In genomic region chr11:62573006-62573591, GRCh38 we compare ENCODE assay signal across 8 cellular contexts. TPM values are rescaled to one million over a fixed set of nuclear protein-coding genes. Genes with fewer than 3 reads are reported as not detected.
DNase-seq lines count a peak whose midpoint lies in the region; ATAC-seq and TF ChIP-seq lines count a peak whose summit lies in the region.

No MANE protein-coding gene starts in this region.

- DNase-seq in activated CD4-positive, alpha-beta T cell treated with anti-CD3 and anti-CD28 coated beads for 48 hours = peak; percentile 30
- no peak for DNase-seq in activated CD4-positive, alpha-beta T cell treated with anti-CD3 and anti-CD28 coated beads for 4 hours
- peak; percentile 49 for DNase-seq in OCI-M1 (lab: John Stamatoyannopoulos, UW)
- peak; percentile 20 to 25 for DNase-seq in central memory CD8-positive, alpha-beta T cell (ENCODE audit: low spot score in 2 of 2)
- DNase-seq in memory B cell (ENCODE audit: low spot score in 2 of 2) = no peak
- peak; percentile 67 for DNase-seq in upper lobe of right lung
- no peak for DNase-seq in NCI-H524 treated with DMSO at 0.1 percent for 48 hours (lab: John Stamatoyannopoulos, UW)
- DNase-seq in medulla oblongata (ENCODE audit: extremely low spot score) = no peak

- peaks cover 60% of the 10 kb centered on the region for H3K36me3 Mint-ChIP-seq in central memory CD8-positive, alpha-beta T cell (ENCODE audit: insufficient read depth)
- peaks cover 35% of the 10 kb centered on the region for H3K36me3 Mint-ChIP-seq in memory B cell

- H3K4me1 ChIP-seq in upper lobe of right lung = peaks cover 32% of the 10 kb centered on the region

- no peaks in the 10 kb centered on the region for H3K27me3 Mint-ChIP-seq in central memory CD8-positive, alpha-beta T cell
- no peaks in the 10 kb centered on the region for H3K27me3 Mint-ChIP-seq in memory B cell

- H3K27ac Mint-ChIP-seq in central memory CD8-positive, alpha-beta T cell (ENCODE audit: low read depth) = peak overlapping the region; percentile 91
- H3K27ac Mint-ChIP-seq in memory B cell = peak overlapping the region; percentile 93

- H3K9me3 Mint-ChIP-seq in central memory CD8-positive, alpha-beta T cell = no peaks in the 10 kb centered on the region
- no peaks in the 10 kb centered on the region for H3K9me3 Mint-ChIP-seq in memory B cell

- no peaks in the 10 kb centered on the region for H3K27me3 ChIP-seq in upper lobe of right lung

- TF ChIP-seq CTCF in upper lobe of right lung (IDR thresholded peaks at IDR 0.05) = no peak

- peak overlapping the region; percentile 83 for H3K27ac ChIP-seq in upper lobe of right lung

- ATAC-seq in central memory CD8-positive, alpha-beta T cell (replicated peaks; ENCODE audit: extremely low read depth, poor library complexity, severe bottlenecking) = peak; percentile 27
- ATAC-seq in memory B cell (ENCODE audit: low read depth) (peak; percentile 19), upper lobe of right lung (no peak)

- peak overlapping the region; percentile 98 for H3K4me3 Mint-ChIP-seq in central memory CD8-positive, alpha-beta T cell
- peak overlapping the region; percentile 93 for H3K4me3 Mint-ChIP-seq in memory B cell

- peaks cover 48% of the 10 kb centered on the region for H3K4me1 Mint-ChIP-seq in central memory CD8-positive, alpha-beta T cell
- H3K4me1 Mint-ChIP-seq in memory B cell = peaks cover 32% of the 10 kb centered on the region

- H3K9me3 ChIP-seq in upper lobe of right lung = no peaks in the 10 kb centered on the region

- H3K4me3 ChIP-seq in upper lobe of right lung = peak overlapping the region; percentile 90

- intact Hi-C loops in upper lobe of right lung (cut with DNase I) = no loop called here

- peaks cover 61% of the 10 kb centered on the region for H3K36me3 ChIP-seq in upper lobe of right lung

RNA-seq across cellular contexts. Expression of gene EEF1G, which starts 0.6 kb away (rescaled TPM):
- total RNA-seq in upper lobe of right lung = 847 TPM

RNA-seq across cellular contexts. Expression of gene TUT1, which starts 18.2 kb away (rescaled TPM):
- total RNA-seq in upper lobe of right lung = 17.6 TPM

RNA-seq across cellular contexts. Expression of gene AHNAK, which starts 26.5 kb away (rescaled TPM):
- 819 TPM for total RNA-seq in upper lobe of right lung

RNA-seq across cellular contexts. Expression of gene MTA2, which starts 28.6 kb away (rescaled TPM):
- 75.0 TPM for total RNA-seq in upper lobe of right lung

RNA-seq across cellular contexts. Expression of gene EML3, which starts 39.5 kb away (rescaled TPM):
- 91.1 TPM for total RNA-seq in upper lobe of right lung

Comparison
In these comparisons a context has a peak if more than half of its experiments do, and no peak if none do; other contexts are left out.
1. DNase-seq: peak in activated CD4-positive, alpha-beta T cell treated with anti-CD3 and anti-CD28 coated beads for 48 hours (single experiment), OCI-M1 (single experiment), central memory CD8-positive, alpha-beta T cell (2 of 2) and upper lobe of right lung (single experiment); none in activated CD4-positive, alpha-beta T cell treated with anti-CD3 and anti-CD28 coated beads for 4 hours (0 of 2), memory B cell (0 of 2), NCI-H524 treated with DMSO at 0.1 percent for 48 hours (single experiment) and medulla oblongata (single experiment).